ENCODE assay signal across 8 cellular contexts in genomic region chr7:86469680-86470295, GRCh38.
DNase-seq lines count a peak whose midpoint lies in the region; TF ChIP-seq lines count a peak whose summit lies in the region.

No MANE protein-coding gene starts in this region.

- H3K4me3 ChIP-seq in ascending aorta (no peak overlapping the region), iPS DF 6.9 (ENCODE audit: low read length) (no peak overlapping the region)

- peak; percentile 9 to 22 for DNase-seq in stimulated activated CD4-positive, alpha-beta T cell treated with anti-CD3 and anti-CD28 coated beads, Interleukin-12 subunit alpha, Interleukin-12 subunit beta, amount 100 ng/mL, for 24 hours (ENCODE audit: low read depth in 2 of 2)
- DNase-seq in stimulated activated CD4-positive, alpha-beta T cell treated with anti-CD3 and anti-CD28 coated beads, Interleukin-4, amount 100 ng/mL, for 4 hours: no peak
- peak; percentile 35 for DNase-seq in HCEC 1CT
- DNase-seq in LHCN-M2 (ENCODE audit: low read depth): peak; percentile 64
- peak; percentile 92 for DNase-seq in OCI-M1 (lab: John Stamatoyannopoulos, UW)
- DNase-seq in ascending aorta (ENCODE audit: low spot score in 2 of 2): peak in 1 of 2 donors; percentile 63
- DNase-seq in iPS DF 6.9 (ENCODE audit: low read depth, low spot score): peak; percentile 97
- peak in 3 of 4 experiments; percentile 3 to 17 (median 9) for DNase-seq in stimulated activated CD4-positive, alpha-beta T cell treated with anti-CD3 and anti-CD28 coated beads, Interleukin-1b, Interleukin-23, amount 100 ng/mL, for 24 hours (ENCODE audit: low read depth in 4 of 4, low spot score in 1 of 4)

- peak in 2 of 3 experiments; percentile 28 to 32 for TF ChIP-seq CTCF in ascending aorta (IDR thresholded peaks at IDR 0.05)

- H3K9me3 ChIP-seq in ascending aorta: no peaks in the 10 kb centered on the region
- no peaks in the 10 kb centered on the region for H3K9me3 ChIP-seq in iPS DF 6.9 (ENCODE audit: control insufficient read depth, insufficient read depth, low read length)

- no CpG with 5 or more reads among the region's 9 CpGs for WGBS in iPS DF 6.9 (ENCODE audit: insufficient coverage, insufficient read length)

- intact Hi-C loops in ascending aorta (cut with DNase I): loop anchor here (5.0 kb wide), 1 partner anchor 577 kb away; no protein-coding TSS in a partner anchor

- H3K4me1 ChIP-seq in ascending aorta: no peaks in the 10 kb centered on the region
- H3K4me1 ChIP-seq in iPS DF 6.9 (ENCODE audit: control insufficient read depth, insufficient read depth, low read length): no peaks in the 10 kb centered on the region

- H3K36me3 ChIP-seq in ascending aorta (no peaks in the 10 kb centered on the region), iPS DF 6.9 (ENCODE audit: control insufficient read depth, insufficient read depth, low read length) (no peaks in the 10 kb centered on the region)

- H3K27ac ChIP-seq in ascending aorta (no peak overlapping the region), iPS DF 6.9 (ENCODE audit: low read length) (no peak overlapping the region)

- no peaks in the 10 kb centered on the region for H3K27me3 ChIP-seq in ascending aorta
- no peaks in the 10 kb centered on the region for H3K27me3 ChIP-seq in iPS DF 6.9 (ENCODE audit: control insufficient read depth, insufficient read depth, low read length)

Comparison
In these comparisons a context has a peak if more than half of its experiments do, and no peak if none do; other contexts are left out.
1. DNase-seq: peak in stimulated activated CD4-positive, alpha-beta T cell treated with anti-CD3 and anti-CD28 coated beads, Interleukin-12 subunit alpha, Interleukin-12 subunit beta, amount 100 ng/mL, for 24 hours (2 of 2), HCEC 1CT (single experiment), LHCN-M2 (single experiment), OCI-M1 (single experiment), iPS DF 6.9 (single experiment) and stimulated activated CD4-positive, alpha-beta T cell treated with anti-CD3 and anti-CD28 coated beads, Interleukin-1b, Interleukin-23, amount 100 ng/mL, for 24 hours (3 of 4); none in stimulated activated CD4-positive, alpha-beta T cell treated with anti-CD3 and anti-CD28 coated beads, Interleukin-4, amount 100 ng/mL, for 4 hours (0 of 2).